Comparison of ENCODE assay signal across 9 cellular contexts in the genomic region with DNA sequence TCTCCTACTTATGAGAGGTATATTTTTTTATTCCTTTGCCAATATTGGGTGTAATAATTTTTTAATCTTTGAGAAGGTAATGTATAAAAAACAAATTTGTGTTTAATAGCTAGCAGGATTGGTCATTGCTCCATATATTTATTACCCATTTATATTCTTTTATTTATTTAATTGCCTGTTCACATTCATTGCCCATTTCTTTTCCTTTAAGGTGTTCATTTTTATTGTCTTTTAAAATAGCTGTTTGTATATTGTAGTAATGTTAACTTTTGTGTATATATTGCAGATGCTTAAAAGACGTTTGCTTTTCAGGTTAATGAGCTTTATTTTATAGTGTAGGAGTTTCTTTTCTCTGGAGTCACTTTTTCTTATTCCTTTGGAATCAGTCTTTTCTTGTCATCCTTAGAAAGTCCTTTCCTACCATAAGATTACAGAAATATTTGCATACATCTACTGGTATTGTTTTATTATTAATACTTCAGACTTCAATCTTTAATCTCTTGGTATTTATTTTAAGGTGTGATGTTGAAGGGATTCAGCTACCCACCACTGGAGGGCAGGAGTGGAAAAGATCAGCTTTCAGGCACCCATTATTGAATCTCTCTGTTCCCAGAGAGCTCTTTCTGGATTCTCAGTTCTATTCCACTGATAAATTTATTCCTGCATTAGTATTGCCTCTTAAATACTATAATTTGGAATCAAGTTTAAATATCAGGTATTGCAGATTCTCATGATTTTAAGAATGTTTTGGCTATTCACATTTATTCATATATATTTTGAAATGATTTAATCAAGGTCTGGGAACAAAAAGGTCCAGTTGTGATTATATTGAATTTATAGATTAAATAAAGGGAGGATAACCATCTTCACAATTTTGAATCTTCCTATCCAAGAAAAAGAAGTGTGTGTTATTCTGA. TPM values are rescaled to one million over a fixed set of nuclear protein-coding genes. Genes with fewer than 3 reads are reported as not detected.
DNase-seq lines count a peak whose midpoint lies in the region; ATAC-seq and TF ChIP-seq lines count a peak whose summit lies in the region.
"Had no signal": no experiment of that assay in that cellular context is flagged by ENCODE, and none has a peak within 500 bp of the region (broad histone marks: within the 10 kb centered on the region; RNA-seq: fewer than 3 reads in every experiment).

No MANE protein-coding gene starts in this region.

- H3K27ac ChIP-seq in VCaP = no peak overlapping the region

- no peak overlapping the region for H3K4me3 ChIP-seq in kidney epithelial cell (ENCODE audit: low read depth, low read length)

- DNase-seq in CD1c-positive myeloid dendritic cell (ENCODE audit: extremely low spot score) (peak; percentile 24), HCEC 1CT (peak; percentile 15), kidney epithelial cell (ENCODE audit: low read depth) (no peak), UCSD-AML1 (lab: John Stamatoyannopoulos, UW; ENCODE audit: unreplicated experiment) (no peak), NK-92 (lab: John Stamatoyannopoulos, UW; ENCODE audit: unreplicated experiment) (no peak), OCI-M2 (lab: John Stamatoyannopoulos, UW; ENCODE audit: unreplicated experiment) (no peak)
- DNase-seq: midbrain had no signal

- ATAC-seq in HG03108 (IDR thresholded peaks at IDR 0.05; ENCODE audit: unreplicated experiment) = no peak

- no peaks in the 10 kb centered on the region for H3K27me3 ChIP-seq in kidney epithelial cell (ENCODE audit: control insufficient read depth, insufficient read depth, low read length)

- TF ChIP-seq CTCF in VCaP (conservative IDR thresholded peaks at IDR 0.05) (peak; percentile 78), kidney epithelial cell (IDR thresholded peaks at IDR 0.05; ENCODE audit: insufficient read depth, low read length, poor library complexity, severe bottlenecking) (peak; percentile 31)

- no peaks in the 10 kb centered on the region for H3K36me3 ChIP-seq in kidney epithelial cell (ENCODE audit: control insufficient read depth, insufficient read depth, low read length)

RNA-seq across cellular contexts. Expression of gene PPM1A, which starts 17.3 kb away (rescaled TPM):
- 24.6 and 26.1 TPM in 2 replicates for total RNA-seq in kidney epithelial cell

Comparison
In these comparisons a context has a peak if more than half of its experiments do, and no peak if none do; other contexts are left out.
1. DNase-seq: peak in CD1c-positive myeloid dendritic cell (single experiment) and HCEC 1CT (single experiment); none in kidney epithelial cell (single experiment), UCSD-AML1 (single experiment), NK-92 (single experiment) and OCI-M2 (single experiment).